In genomic region chr9:35488566-35489312, GRCh38 we compare ENCODE assay signal across 9 cellular contexts. TPM values are rescaled to one million over a fixed set of nuclear protein-coding genes. Genes with fewer than 3 reads are reported as not detected.
DNase-seq lines count a peak whose midpoint lies in the region; TF ChIP-seq lines count a peak whose summit lies in the region.
"Had no signal": no experiment of that assay in that cellular context is flagged by ENCODE, and none has a peak within 500 bp of the region (broad histone marks: within the 10 kb centered on the region; RNA-seq: fewer than 3 reads in every experiment).

No MANE protein-coding gene starts in this region.

- H3K27me3 ChIP-seq in left ventricle myocardium inferior (ENCODE audit: low read depth) (no peaks in the 10 kb centered on the region), skeletal muscle satellite cell (ENCODE audit: control insufficient read depth, insufficient read depth, low read length) (no peaks in the 10 kb centered on the region)

- H3K4me3 Mint-ChIP-seq in HFFc6, result peak overlapping the region; percentile 95
- peak overlapping the region; percentile 6 for H3K4me3 Mint-ChIP-seq in activated CD4-positive, alpha-beta memory T cell treated with anti-CD3 and anti-CD28 coated beads, Interleukin-2, amount 10 ng/mL, durations not matched to agents 7 days and 5 days

- H3K36me3 Mint-ChIP-seq in HFFc6 (ENCODE audit: low read depth), result peaks cover 31% of the 10 kb centered on the region
- no peaks in the 10 kb centered on the region for H3K36me3 Mint-ChIP-seq in activated CD4-positive, alpha-beta memory T cell treated with anti-CD3 and anti-CD28 coated beads, Interleukin-2, amount 10 ng/mL, durations not matched to agents 7 days and 5 days (ENCODE audit: low read depth)

- DNase-seq in HFFc6 (no peak), left ventricle myocardium inferior (no peak), ureter (ENCODE audit: low spot score) (no peak), occipital lobe (lab: John Stamatoyannopoulos, UW) (no peak), GM10248 (ENCODE audit: extremely low spot score) (no peak), NCI-H1694 (lab: John Stamatoyannopoulos, UW) (no peak)
- DNase-seq in activated CD4-positive, alpha-beta memory T cell treated with anti-CD3 and anti-CD28 coated beads, Interleukin-2, amount 10 ng/mL, durations not matched to agents 7 days and 5 days, result no peak
- DNase-seq: SIG-M5 had no signal

- peaks cover 69% of the 10 kb centered on the region for H3K4me1 Mint-ChIP-seq in HFFc6 (ENCODE audit: low read depth)
- H3K4me1 Mint-ChIP-seq in activated CD4-positive, alpha-beta memory T cell treated with anti-CD3 and anti-CD28 coated beads, Interleukin-2, amount 10 ng/mL, durations not matched to agents 7 days and 5 days, result peaks cover 24% of the 10 kb centered on the region

- peak overlapping the region; percentile 93 for H3K27ac Mint-ChIP-seq in HFFc6
- no peak overlapping the region for H3K27ac Mint-ChIP-seq in activated CD4-positive, alpha-beta memory T cell treated with anti-CD3 and anti-CD28 coated beads, Interleukin-2, amount 10 ng/mL, durations not matched to agents 7 days and 5 days

- POLR2A ChIA-PET in activated CD4-positive, alpha-beta memory T cell treated with anti-CD3 and anti-CD28 coated beads, Interleukin-2, amount 10 ng/mL, durations not matched to agents 7 days and 5 days (lab: Charles Lee), result no interaction called here
- POLR2A ChIA-PET in GM10248 (lab: Yijun Ruan, JAX), result no interaction called here

- H3K36me3 ChIP-seq in left ventricle myocardium inferior (no peaks in the 10 kb centered on the region), skeletal muscle satellite cell (ENCODE audit: insufficient read depth, low read length) (no peaks in the 10 kb centered on the region)

- H3K9me3 ChIP-seq in left ventricle myocardium inferior (replicated peaks), result peaks cover 5% of the 10 kb centered on the region
- no peaks in the 10 kb centered on the region for H3K9me3 ChIP-seq in skeletal muscle satellite cell (replicated peaks; ENCODE audit: low read length)

- peak overlapping the region; percentile 93 for H3K27ac ChIP-seq in left ventricle myocardium inferior (replicated peaks)

- TF ChIP-seq CTCF in HFFc6 (IDR thresholded peaks at IDR 0.05) (no peak), left ventricle myocardium inferior (IDR thresholded peaks at IDR 0.05; ENCODE audit: borderline replicate concordance) (no peak), GM10248 (IDR thresholded peaks at IDR 0.05; ENCODE audit: control extremely low read depth, extremely low read depth, low read depth, missing control alignments) (no peak)

- H3K9me3 Mint-ChIP-seq in HFFc6, result peaks cover 16% of the 10 kb centered on the region
- no peaks in the 10 kb centered on the region for H3K9me3 Mint-ChIP-seq in activated CD4-positive, alpha-beta memory T cell treated with anti-CD3 and anti-CD28 coated beads, Interleukin-2, amount 10 ng/mL, durations not matched to agents 7 days and 5 days

- H3K4me1 ChIP-seq in left ventricle myocardium inferior (peaks cover 51% of the 10 kb centered on the region), skeletal muscle satellite cell (ENCODE audit: control insufficient read depth, insufficient read depth, low read length) (peaks cover 29% of the 10 kb centered on the region)

- H3K4me3 ChIP-seq in left ventricle myocardium inferior (peak overlapping the region; percentile 89), skeletal muscle satellite cell (ENCODE audit: low read length) (peak overlapping the region; percentile 94)

- peak overlapping the region; percentile 94 for H3K9ac ChIP-seq in skeletal muscle satellite cell (ENCODE audit: low read depth, low read length)

- H3K27me3 Mint-ChIP-seq in HFFc6 (ENCODE audit: insufficient read depth), result peaks cover 3% of the 10 kb centered on the region; the same call in 1 of the 2 replicates
- H3K27me3 Mint-ChIP-seq in activated CD4-positive, alpha-beta memory T cell treated with anti-CD3 and anti-CD28 coated beads, Interleukin-2, amount 10 ng/mL, durations not matched to agents 7 days and 5 days, result peaks cover 31% of the 10 kb centered on the region

- peak overlapping the region; percentile 92 for H3K4me2 ChIP-seq in skeletal muscle satellite cell (ENCODE audit: low read length)

- CTCF ChIA-PET in activated CD4-positive, alpha-beta memory T cell treated with anti-CD3 and anti-CD28 coated beads, Interleukin-2, amount 10 ng/mL, durations not matched to agents 7 days and 5 days (lab: Charles Lee), result interaction anchor here (1.0 kb wide), 1 partner anchor 65 kb away, joined by 3 read pairs; no protein-coding TSS in a partner anchor
- CTCF ChIA-PET in GM10248 (lab: Yijun Ruan, JAX), result no interaction called here

- intact Hi-C loops in left ventricle myocardium inferior (cut with micrococcal nuclease), result loop anchor here (5.0 kb wide), 1 partner anchor 64 kb away; no protein-coding TSS in a partner anchor

RNA-seq across cellular contexts. Expression of gene RUSC2, which starts 1.2 kb away (rescaled TPM):
- 10 to 100 TPM; 54.0 to 70.7 (median 59.9) TPM for total RNA-seq in HFFc6 (2021; fragmentation: NEBNext Ultra II Directional; extraction: Animal tissue kit (Norgen Biotek cat#: 25700))
- 1 to 10 TPM; 1.2 to 1.4 TPM for total RNA-seq in activated CD4-positive, alpha-beta memory T cell treated with anti-CD3 and anti-CD28 coated beads, Interleukin-2, amount 10 ng/mL, durations not matched to agents 7 days and 5 days
- total RNA-seq in left ventricle myocardium inferior (27.5 TPM), ureter (29.8 TPM), occipital lobe (51.2 TPM)
- 19.5 and 22.5 TPM in 2 replicates for total RNA-seq in skeletal muscle satellite cell (2012; rRNA removed)

Comparison
In these comparisons a context has a peak if more than half of its experiments do, and no peak if none do; other contexts are left out.
1. RNA of gene RUSC2, which starts 1.2 kb away (total RNA-seq): 54.0 to 70.7 TPM in HFFc6, 51.2 TPM in occipital lobe (single experiment), 29.8 TPM in ureter (single experiment) and 27.5 TPM in left ventricle myocardium inferior (single experiment); 1.2 to 1.4 TPM in activated CD4-positive, alpha-beta memory T cell treated with anti-CD3 and anti-CD28 coated beads, Interleukin-2, amount 10 ng/mL, durations not matched to agents 7 days and 5 days; every median in the first group is over 10 times any median in the second.